In the genomic region with DNA sequence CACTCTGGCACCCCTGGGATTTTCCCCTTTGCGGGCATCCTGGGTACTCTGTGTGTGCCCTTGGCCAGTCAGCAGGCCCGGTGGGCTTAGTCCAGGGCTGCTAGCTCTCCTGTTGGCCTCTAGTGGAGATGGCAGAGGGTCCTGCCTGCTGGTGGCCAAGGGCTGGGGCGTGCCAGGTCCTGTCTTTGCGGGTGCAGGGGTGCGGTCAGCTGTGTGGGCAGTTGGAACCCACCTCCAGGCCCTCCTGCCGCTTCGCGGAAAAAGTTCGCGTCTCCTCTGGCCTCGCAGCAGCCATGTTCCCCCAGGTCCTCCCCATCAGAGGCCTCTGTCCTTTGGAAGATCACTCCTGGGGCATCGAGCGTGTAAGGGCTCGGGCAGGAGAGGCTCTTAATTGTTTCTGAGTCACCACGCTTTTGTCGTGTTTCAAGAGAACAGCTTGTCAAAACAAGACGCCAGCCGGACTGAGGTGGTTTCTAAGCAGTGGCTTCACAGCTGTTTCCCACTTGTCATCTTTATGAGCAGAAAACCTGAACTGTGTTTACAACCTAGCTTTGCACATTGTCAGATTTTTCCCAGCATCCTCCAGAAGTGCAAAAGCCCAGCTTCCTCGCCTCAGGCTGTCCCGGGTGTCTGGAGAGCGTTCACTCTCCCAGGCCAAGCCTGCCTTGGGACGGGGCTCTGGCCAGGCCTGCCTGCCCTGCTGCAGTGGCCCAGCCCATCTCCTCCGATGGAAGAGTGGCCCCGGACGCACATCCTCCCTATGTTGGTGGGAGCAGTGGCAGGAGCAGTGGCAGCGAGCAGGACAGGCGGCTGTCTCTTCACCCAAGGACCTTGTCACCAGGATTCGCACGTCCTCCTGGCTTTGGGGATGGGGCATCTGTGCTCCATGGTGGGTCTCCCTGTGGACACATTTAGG, we compare ENCODE assay signal across 19 cellular contexts. TPM values are rescaled to one million over a fixed set of nuclear protein-coding genes. Genes with fewer than 3 reads are reported as not detected.
DNase-seq lines count a peak whose midpoint lies in the region; TF ChIP-seq lines count a peak whose summit lies in the region.
"Had no signal": no experiment of that assay in that cellular context is flagged by ENCODE, and none has a peak within 500 bp of the region (broad histone marks: within the 10 kb centered on the region; RNA-seq: fewer than 3 reads in every experiment).

No MANE protein-coding gene starts in this region.

- POLR2A ChIA-PET in RWPE1 (lab: Yijun Ruan, JAX; ENCODE audit: low non-redundant PET), result no interaction called here

- CTCF ChIA-PET in RWPE1 (lab: Yijun Ruan, JAX), result interaction anchor here (1.1 to 2.0 kb wide), 3 partner anchors 20 to 37 kb away, joined by 3 to 6 read pairs (median 5); partner anchors contain the start of gene ECI1

- WGBS in spleen, 5 donors, result 86 to 92% (median 89%) methylated on average over 23 to 29 of the region's 29 CpGs

- H3K27ac ChIP-seq in RWPE1 (peak overlapping the region; percentile 93), spleen (peak overlapping the region in 5 of 8 donors; percentile 30 to 58 (median 51))
- H3K27ac ChIP-seq: heart right ventricle, left ventricle myocardium inferior had no signal

- intact Hi-C loops in spleen (cut with DNase I; ENCODE audit: low total_unique reads), result no loop called here

- TF ChIP-seq POLR2A in spleen (IDR thresholded peaks at IDR 0.05), result no peak

- no peaks in the 10 kb centered on the region for H3K9me3 ChIP-seq in spleen
- H3K9me3 ChIP-seq: heart right ventricle, left ventricle myocardium inferior, MG63 had no signal

- peaks cover 2 to 57% (median 34%) of the 10 kb centered on the region in 6 donors for H3K4me1 ChIP-seq in spleen

- peak; percentile 40 to 95 (median 75) for DNase-seq in NCI-H1417 (lab: John Stamatoyannopoulos, UW)
- no peak for DNase-seq in NCI-H1417 treated with DMSO at 0.1 percent for 48 hours (lab: John Stamatoyannopoulos, UW)
- peak; percentile 55 for DNase-seq in RWPE1 (ENCODE audit: low spot score)
- DNase-seq in fibroblast of villous mesenchyme (ENCODE audit: low read depth), result peak; percentile 94
- DNase-seq in spleen, result peak; percentile 69
- no peak for DNase-seq in iPS-NIHi11 (ENCODE audit: low spot score)
- no peak for DNase-seq in NCI-H146 (lab: John Stamatoyannopoulos, UW)
- DNase-seq in OCI-M1 (lab: John Stamatoyannopoulos, UW), result no peak
- DNase-seq: 8988T; endodermal cell; GDM1; heart right ventricle; HFFc6; IMR-90; left ventricle myocardium inferior; MG63; NCI-H1694 treated with DMSO at 0.1 percent for 48 hours; NCI-H524; stimulated activated CD8-positive, alpha-beta memory T cell treated with anti-CD3 and anti-CD28 coated beads, Interleukin-4, amount 100 ng/mL, for 48 hours had no signal

- peaks cover 19 to 100% (median 82%) of the 10 kb centered on the region in 6 donors for H3K36me3 ChIP-seq in spleen

- TF ChIP-seq CTCF in RWPE1 (conservative IDR thresholded peaks at IDR 0.05; ENCODE audit: low read depth) (no peak), fibroblast of villous mesenchyme (IDR thresholded peaks at IDR 0.05; ENCODE audit: insufficient read depth, low read depth, low read length) (no peak), spleen (IDR thresholded peaks at IDR 0.05 in 8 of 11, conservative IDR thresholded peaks at IDR 0.05 in 3 of 11) (no peak)

- no peak overlapping the region for H3K4me3 ChIP-seq in fibroblast of villous mesenchyme (ENCODE audit: low read depth, low read length)
- no peak overlapping the region for H3K4me3 ChIP-seq in spleen
- H3K4me3 ChIP-seq: heart right ventricle, left ventricle myocardium inferior, MG63 had no signal

- peaks cover 0 to 32% (median 7%) of the 10 kb centered on the region in 7 donors for H3K27me3 ChIP-seq in spleen (replicated peaks in 1 of 7)
- H3K27me3 ChIP-seq: MG63 had no signal

RNA-seq across cellular contexts. Expression of gene DNASE1L2, which starts 5.0 kb away (rescaled TPM):
- 0.64 and 0.86 TPM in 2 replicates for total RNA-seq in fibroblast of villous mesenchyme
- 1 to 10 TPM in 4 of 7 donors, under 1 TPM in 3; 0.72 to 1.7 (median 1.3) TPM for total RNA-seq in spleen
- 1 to 10 TPM in 2 of 3 donors, under 1 TPM in 1; 0.59 to 2.2 (median 1.2) TPM for polyA plus RNA-seq in spleen

RNA-seq across cellular contexts. Expression of gene E4F1, which starts 7.9 kb away (rescaled TPM):
- total RNA-seq in fibroblast of villous mesenchyme, result 25.9 and 32.5 TPM in 2 replicates
- total RNA-seq in spleen, result 10 to 100 TPM; 22.7 to 41.4 (median 26.7) TPM
- polyA plus RNA-seq in spleen, result 10 to 100 TPM; 20.8 to 41.0 (median 38.4) TPM

RNA-seq across cellular contexts. Expression of gene PGP, which starts 16.6 kb away (rescaled TPM):
- total RNA-seq in fibroblast of villous mesenchyme (20.3 TPM in 2 replicates), spleen (10 to 100 TPM in 6 of 7 donors, 1 to 10 TPM in 1; 9.4 to 20.2 (median 14.1) TPM)
- 10 to 100 TPM in 2 of 3 donors, 1 to 10 TPM in 1; 9.3 to 16.6 (median 12.4) TPM for polyA plus RNA-seq in spleen

RNA-seq across cellular contexts. Expression of gene ECI1, which starts 20.1 kb away (rescaled TPM):
- total RNA-seq in fibroblast of villous mesenchyme (40.2 and 50.9 TPM in 2 replicates), spleen (10 to 100 TPM; 20.6 to 35.2 (median 29.0) TPM)
- polyA plus RNA-seq in spleen, result 10 to 100 TPM; 42.0 to 54.8 (median 51.6) TPM

RNA-seq across cellular contexts. Expression of gene BRICD5, which starts 20.6 kb away (rescaled TPM):
- total RNA-seq in fibroblast of villous mesenchyme, result 1.6 and 1.7 TPM in 2 replicates
- total RNA-seq in spleen, result 10 to 100 TPM in 2 of 7 donors, 1 to 10 TPM in 5; 3.5 to 12.8 (median 8.6) TPM
- polyA plus RNA-seq in spleen, result 10 to 100 TPM; 18.2 to 40.2 (median 18.9) TPM

Comparison
In these comparisons a context has a peak if more than half of its experiments do, and no peak if none do; other contexts are left out.
1. DNase-seq: peak in NCI-H1417 (3 of 3), RWPE1 (single experiment), fibroblast of villous mesenchyme (single experiment) and spleen (single experiment); none in NCI-H1417 treated with DMSO at 0.1 percent for 48 hours (single experiment), iPS-NIHi11 (single experiment), NCI-H146 (single experiment) and OCI-M1 (single experiment).